In the genomic region with DNA sequence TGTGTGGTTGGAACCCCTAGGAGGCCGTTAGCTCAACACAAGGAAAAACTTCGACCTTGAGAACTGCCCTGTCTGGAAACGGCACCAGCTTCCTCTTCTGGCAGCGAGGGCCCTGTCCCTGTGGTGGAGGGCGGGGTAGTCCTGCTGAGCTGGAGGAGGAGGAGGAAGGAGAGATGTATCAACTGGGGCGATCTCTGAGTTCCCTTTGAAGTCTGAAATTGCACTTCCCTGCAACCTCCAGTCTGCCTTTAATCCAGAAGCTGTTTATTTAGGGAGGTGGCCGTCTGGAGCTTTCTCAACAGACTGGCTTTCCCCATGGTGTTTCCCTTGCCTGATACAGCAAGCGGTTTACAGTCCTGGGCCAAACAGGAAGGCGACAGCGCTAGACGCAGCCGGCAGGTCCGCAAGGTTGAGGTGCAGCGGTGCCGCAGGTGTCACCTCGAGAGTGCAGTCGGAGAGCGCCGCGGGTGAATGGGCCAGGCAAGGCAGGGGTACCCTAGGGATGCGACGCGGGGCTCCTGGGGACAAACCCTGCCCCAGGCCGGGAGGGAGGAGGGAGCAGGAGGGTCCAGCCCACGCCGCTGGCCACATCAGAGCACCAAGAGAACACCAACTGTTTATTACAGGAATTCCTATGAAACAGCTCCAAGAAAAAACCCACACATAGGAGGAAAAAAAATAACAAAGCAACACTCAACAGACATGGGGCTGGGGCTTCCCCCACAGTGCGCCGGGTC, we compare ENCODE assay signal across 8 cellular contexts. TPM values are rescaled to one million over a fixed set of nuclear protein-coding genes. Genes with fewer than 3 reads are reported as not detected.
DNase-seq lines count a peak whose midpoint lies in the region; ATAC-seq and TF ChIP-seq lines count a peak whose summit lies in the region.

No MANE protein-coding gene starts in this region.

- no peaks in the 10 kb centered on the region for H3K27me3 ChIP-seq in brain microvascular endothelial cell (replicated peaks)
- H3K27me3 ChIP-seq in smooth muscle cell (ENCODE audit: low read depth) = no peaks in the 10 kb centered on the region

- H3K79me2 ChIP-seq in smooth muscle cell (ENCODE audit: low read depth) = no peaks in the 10 kb centered on the region

- peaks cover 26% of the 10 kb centered on the region for H3K4me1 ChIP-seq in smooth muscle cell (ENCODE audit: low read depth)

- H3K9ac ChIP-seq in smooth muscle cell (ENCODE audit: low read depth) = peak overlapping the region; percentile 69

- peaks cover 5 to 9% of the 10 kb centered on the region in 2 donors for H3K4me1 Mint-ChIP-seq in immature natural killer cell

- 3% methylated on average over 27 of the region's 28 CpGs for WGBS in smooth muscle cell (ENCODE audit: low lambda C conversion rate)

- peaks cover 0 to 8% (median 0%) of the 10 kb centered on the region in 3 donors for H3K36me3 Mint-ChIP-seq in immature natural killer cell

- H3K36me3 ChIP-seq in brain microvascular endothelial cell (replicated peaks) = peaks cover 3% of the 10 kb centered on the region
- H3K36me3 ChIP-seq in smooth muscle cell (ENCODE audit: low read depth) = no peaks in the 10 kb centered on the region

- peak; percentile 70 for DNase-seq in AG08396 (ENCODE audit: low spot score)
- DNase-seq in SIG-M5 treated with dmso at 0.1 percent for 504 hours (lab: John Stamatoyannopoulos, UW; ENCODE audit: unreplicated experiment) = peak; percentile 96
- no peak for DNase-seq in brain microvascular endothelial cell
- peak in 1 of 3 donors; percentile 21 for DNase-seq in immature natural killer cell
- DNase-seq in smooth muscle cell (lab: John Stamatoyannopoulos, UW; ENCODE audit: unreplicated experiment) = no peak
- DNase-seq in GM10266 (ENCODE audit: extremely low spot score) = no peak

- H3K4me3 ChIP-seq in brain microvascular endothelial cell (ENCODE audit: low read depth, low read length) (peak overlapping the region; percentile 55), smooth muscle cell (peak overlapping the region; percentile 49)

- H3K27ac ChIP-seq in brain microvascular endothelial cell (no peak overlapping the region), smooth muscle cell (ENCODE audit: low read depth) (peak overlapping the region; percentile 77)

- peak overlapping the region; percentile 93 for H3K4me2 ChIP-seq in smooth muscle cell

- no peak for TF ChIP-seq CTCF in brain microvascular endothelial cell (IDR thresholded peaks at IDR 0.05; ENCODE audit: low read depth, low read length, missing control alignments)
- TF ChIP-seq CTCF in smooth muscle cell (IDR thresholded peaks at IDR 0.05; ENCODE audit: borderline replicate concordance, insufficient read depth, poor library complexity, severe bottlenecking) = no peak
- no peak for TF ChIP-seq CTCF in GM10266 (IDR thresholded peaks at IDR 0.05; ENCODE audit: control insufficient read depth, insufficient read depth, low read depth, missing control alignments)

- no peaks in the 10 kb centered on the region for H3K9me3 ChIP-seq in smooth muscle cell (replicated peaks; ENCODE audit: low read depth)

- H3K27ac Mint-ChIP-seq in immature natural killer cell = no peak overlapping the region

- ATAC-seq in GM19463 (IDR thresholded peaks at IDR 0.05; ENCODE audit: unreplicated experiment) (peak; percentile 35), GM21737 (IDR thresholded peaks at IDR 0.05; ENCODE audit: unreplicated experiment) (no peak)

- in situ Hi-C loops in brain microvascular endothelial cell (cut with HindIII; ENCODE audit: low pct_ligation_motif_present, low sequenced_read_pairs) = no loop called here

- peaks cover 0 to 5% (median 0%) of the 10 kb centered on the region in 6 donors for H3K9me3 Mint-ChIP-seq in immature natural killer cell

- H4K20me1 ChIP-seq in smooth muscle cell (ENCODE audit: low read depth) = no peaks in the 10 kb centered on the region

- peaks cover 4 to 22% (median 14%) of the 10 kb centered on the region in 3 donors for H3K27me3 Mint-ChIP-seq in immature natural killer cell (ENCODE audit: low read depth in 3 of 3)

- H2AFZ ChIP-seq in smooth muscle cell (ENCODE audit: low read depth) = peak overlapping the region; percentile 7

- H3F3A ChIP-seq in smooth muscle cell (ENCODE audit: low read depth) = peaks cover 18% of the 10 kb centered on the region

- peak overlapping the region in 3 of 5 donors; percentile 47 to 77 (median 58) for H3K4me3 Mint-ChIP-seq in immature natural killer cell

RNA-seq across cellular contexts. Expression of a gene that starts 11.3 kb away (rescaled TPM):
- 10 to 100 TPM; 38.1 to 42.3 (median 40.5) TPM for polyA plus RNA-seq in immature natural killer cell
- total RNA-seq in smooth muscle cell = 32.3 and 33.1 TPM in 2 replicates
- polyA plus RNA-seq in smooth muscle cell = 48.4 and 51.1 TPM in 2 replicates

Comparison
In these comparisons a context has a peak if more than half of its experiments do, and no peak if none do; other contexts are left out.
1. DNase-seq: peak in AG08396 (single experiment) and SIG-M5 treated with dmso at 0.1 percent for 504 hours (single experiment); none in brain microvascular endothelial cell (single experiment), smooth muscle cell (single experiment) and GM10266 (single experiment).